12 cellular contexts compared by ENCODE assay signal in the genomic region with DNA sequence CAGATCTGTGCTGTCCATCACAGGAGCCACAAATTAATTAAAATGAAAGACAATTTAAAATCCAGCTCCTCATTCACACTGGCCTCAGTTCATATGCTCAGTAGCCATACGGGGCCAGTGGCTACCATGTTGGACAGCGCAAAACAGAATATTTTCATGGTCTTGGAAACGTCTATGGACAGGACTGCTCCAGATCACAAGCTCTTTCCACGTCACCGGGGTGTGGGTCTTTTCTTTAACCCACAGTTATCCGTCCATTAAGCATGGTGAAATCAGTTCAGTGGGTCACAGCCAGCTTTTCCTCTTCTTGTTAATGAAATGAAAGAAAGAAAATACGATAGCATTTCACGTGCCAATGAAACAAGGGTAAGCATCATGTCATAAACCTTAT.
"Had no signal": no experiment of that assay in that cellular context is flagged by ENCODE, and none has a peak within 500 bp of the region (broad histone marks: within the 10 kb centered on the region; RNA-seq: fewer than 3 reads in every experiment).

No MANE protein-coding gene starts in this region.

- H3K27me3 ChIP-seq: colonic mucosa, pancreas, tibial nerve had no signal

- H3K4me3 ChIP-seq: colonic mucosa, pancreas, tibial nerve had no signal

- H3K27ac ChIP-seq: colonic mucosa, pancreas, tibial nerve had no signal

- H3K4me1 ChIP-seq: colonic mucosa had no signal

- H3K27ac Mint-ChIP-seq: activated naive CD4-positive, alpha-beta T cell treated with anti-CD3 and anti-CD28 coated beads, Interleukin-2, amount 10 ng/mL, durations not matched to agents 7 days and 5 days had no signal

- H3K36me3 ChIP-seq: colonic mucosa, pancreas had no signal

- H3K36me3 Mint-ChIP-seq: activated naive CD4-positive, alpha-beta T cell treated with anti-CD3 and anti-CD28 coated beads, Interleukin-2, amount 10 ng/mL, durations not matched to agents 7 days and 5 days had no signal

- DNase-seq: activated CD4-positive, alpha-beta T cell treated with anti-CD3 and anti-CD28 coated beads for 48 hours; activated naive CD4-positive, alpha-beta T cell treated with anti-CD3 and anti-CD28 coated beads, Interleukin-2, amount 10 ng/mL, durations not matched to agents 7 days and 5 days; colonic mucosa; effector CD4-positive, alpha-beta T cell; hippocampal formation; pancreas; small intestine; stimulated activated naive B cell treated with anti-CD40 and anti-IgM and Interleukin-4, amounts not matched to agents 10 μg/mL and 1 μg/mL and 100 μg/mL, for 72 hours; T-helper 1 cell had no signal

- H3K4me3 Mint-ChIP-seq: activated naive CD4-positive, alpha-beta T cell treated with anti-CD3 and anti-CD28 coated beads, Interleukin-2, amount 10 ng/mL, durations not matched to agents 7 days and 5 days; neural crest cell; stimulated activated naive B cell treated with anti-CD40 and anti-IgM and Interleukin-4, amounts not matched to agents 10 μg/mL and 1 μg/mL and 100 μg/mL, for 72 hours had no signal

- H3K27me3 Mint-ChIP-seq: activated naive CD4-positive, alpha-beta T cell treated with anti-CD3 and anti-CD28 coated beads, Interleukin-2, amount 10 ng/mL, durations not matched to agents 7 days and 5 days; stimulated activated naive B cell treated with anti-CD40 and anti-IgM and Interleukin-4, amounts not matched to agents 10 μg/mL and 1 μg/mL and 100 μg/mL, for 72 hours had no signal

- H3K9me3 ChIP-seq: colonic mucosa, pancreas, tibial nerve had no signal

- H3K9me3 Mint-ChIP-seq: activated naive CD4-positive, alpha-beta T cell treated with anti-CD3 and anti-CD28 coated beads, Interleukin-2, amount 10 ng/mL, durations not matched to agents 7 days and 5 days; activated T-helper 2 cell treated with anti-CD3 and anti-CD28 coated beads, Interferon-gamma antibody, Interleukin-2, Interleukin-4, amounts not matched to agents 10 μg/mL and 5 μg/mL and 100 μg/mL, durations not matched to agents 14 hours and 24 hours and 36 hours; neural crest cell; stimulated activated naive B cell treated with anti-CD40 and anti-IgM and Interleukin-4, amounts not matched to agents 10 μg/mL and 1 μg/mL and 100 μg/mL, for 72 hours had no signal

- ATAC-seq: pancreas; stimulated activated naive B cell treated with anti-CD40 and anti-IgM and Interleukin-4, amounts not matched to agents 10 μg/mL and 1 μg/mL and 100 μg/mL, for 72 hours had no signal
